In genomic region chr4:112490808-112491207, GRCh38 we compare ENCODE assay signal across 4 cellular contexts. TPM values are rescaled to one million over a fixed set of nuclear protein-coding genes. Genes with fewer than 3 reads are reported as not detected.
"Had no signal": no experiment of that assay in that cellular context is flagged by ENCODE, and none has a peak within 500 bp of the region (broad histone marks: within the 10 kb centered on the region; RNA-seq: fewer than 3 reads in every experiment).

No MANE protein-coding gene starts in this region.

RNA-seq across cellular contexts. Expression of gene NEUROG2, which starts 25.2 kb away (rescaled TPM):
- total RNA-seq: HepG2, HT-29, IMR-90 had no signal
- polyA plus RNA-seq: HepG2, IgD-negative memory B cell, IMR-90 had no signal
